In genomic region chr1:157830887-157831286, GRCh38 we compare ENCODE assay signal across 33 cellular contexts. TPM values are rescaled to one million over a fixed set of nuclear protein-coding genes. Genes with fewer than 3 reads are reported as not detected.
"Had no signal": no experiment of that assay in that cellular context is flagged by ENCODE, and none has a peak within 500 bp of the region (broad histone marks: within the 10 kb centered on the region; RNA-seq: fewer than 3 reads in every experiment).

No MANE protein-coding gene starts in this region.

- H3K36me3 Mint-ChIP-seq: memory B cell; natural killer cell; stimulated activated naive B cell treated with anti-CD40 and anti-IgM and Interleukin-4, amounts not matched to agents 10 μg/mL and 1 μg/mL and 100 μg/mL, for 72 hours had no signal

- H3K4me2 ChIP-seq: hepatocyte had no signal

- DNase-seq: dermis blood vessel endothelial cell; effector memory CD4-positive, alpha-beta T cell; foreskin keratinocyte; heart left ventricle; kidney; natural killer cell; occipital lobe; ovary; posterior cingulate gyrus; psoas muscle; right cardiac atrium; sigmoid colon; stimulated activated CD4-positive, alpha-beta T cell treated with anti-CD3 and anti-CD28 coated beads, Interleukin-2, amount 100 ng/mL, for 24 hours; stimulated activated CD4-positive, alpha-beta T cell treated with anti-CD3 and anti-CD28 coated beads, Interleukin-4, amount 100 ng/mL, for 24 hours; stimulated activated naive B cell treated with anti-CD40 and anti-IgM and Interleukin-4, amounts not matched to agents 10 μg/mL and 1 μg/mL and 100 μg/mL, for 72 hours; transverse colon; upper lobe of right lung had no signal

- H3K27ac ChIP-seq: esophagus muscularis mucosa, foreskin keratinocyte, gastroesophageal sphincter, heart left ventricle, hepatocyte, ovary, psoas muscle, sigmoid colon, suprapubic skin, transverse colon, upper lobe of right lung, vagina had no signal

- FAIRE-seq: endothelial cell of umbilical vein, kidney had no signal

- H3K4me1 Mint-ChIP-seq: natural killer cell had no signal

- H3K4me1 ChIP-seq: esophagus muscularis mucosa, foreskin keratinocyte, gastroesophageal sphincter, heart left ventricle, psoas muscle, sigmoid colon, suprapubic skin, transverse colon, upper lobe of right lung, vagina had no signal

- H3K27ac Mint-ChIP-seq: memory B cell; natural killer cell; stimulated activated naive CD8-positive, alpha-beta T cell treated with anti-CD3 and anti-CD28 coated beads, Interleukin-15, Interleukin-2, amounts not matched to agents 100 ng/mL and 50 ng/mL, for 24 hours had no signal

- H2AFZ ChIP-seq: hepatocyte had no signal

- H3K9me3 Mint-ChIP-seq: memory B cell; natural killer cell; stimulated activated naive B cell treated with anti-CD40 and anti-IgM and Interleukin-4, amounts not matched to agents 10 μg/mL and 1 μg/mL and 100 μg/mL, for 72 hours; stimulated activated naive CD8-positive, alpha-beta T cell treated with anti-CD3 and anti-CD28 coated beads, Interleukin-15, Interleukin-2, amounts not matched to agents 100 ng/mL and 50 ng/mL, for 24 hours had no signal

- H3K36me3 ChIP-seq: esophagus muscularis mucosa, gastroesophageal sphincter, heart left ventricle, ovary, sigmoid colon, suprapubic skin, transverse colon, upper lobe of right lung, vagina had no signal

- H3K27me3 ChIP-seq: esophagus muscularis mucosa, gastroesophageal sphincter, hepatocyte, ovary, sigmoid colon, suprapubic skin, transverse colon, upper lobe of right lung, vagina had no signal

- H3K9me3 ChIP-seq: esophagus muscularis mucosa, gastroesophageal sphincter, heart left ventricle, ovary, psoas muscle, sigmoid colon, suprapubic skin, transverse colon, upper lobe of right lung, vagina had no signal

- H3K79me2 ChIP-seq: hepatocyte had no signal

- H3K4me3 ChIP-seq: esophagus muscularis mucosa, gastroesophageal sphincter, heart left ventricle, hepatocyte, lung, ovary, psoas muscle, sigmoid colon, suprapubic skin, transverse colon, upper lobe of right lung, vagina had no signal

- ATAC-seq: foreskin keratinocyte; gastroesophageal sphincter; heart left ventricle; left lobe of liver; natural killer cell; psoas muscle; right cardiac atrium; stimulated activated naive B cell treated with anti-CD40 and anti-IgM and Interleukin-4, amounts not matched to agents 10 μg/mL and 1 μg/mL and 100 μg/mL, for 72 hours; upper lobe of right lung had no signal

- H3K4me3 Mint-ChIP-seq: memory B cell; natural killer cell; stimulated activated naive B cell treated with anti-CD40 and anti-IgM and Interleukin-4, amounts not matched to agents 10 μg/mL and 1 μg/mL and 100 μg/mL, for 72 hours; stimulated activated naive CD8-positive, alpha-beta T cell treated with anti-CD3 and anti-CD28 coated beads, Interleukin-15, Interleukin-2, amounts not matched to agents 100 ng/mL and 50 ng/mL, for 24 hours had no signal

- H3K27me3 Mint-ChIP-seq: memory B cell; stimulated activated naive B cell treated with anti-CD40 and anti-IgM and Interleukin-4, amounts not matched to agents 10 μg/mL and 1 μg/mL and 100 μg/mL, for 72 hours had no signal

RNA-seq across cellular contexts. Expression of gene CD5L, which starts 10.7 kb away (rescaled TPM):
- total RNA-seq: dermis blood vessel endothelial cell, endothelial cell of umbilical vein, epithelial cell of proximal tubule, fibroblast of lung, foreskin keratinocyte, hepatocyte, mononuclear cell, natural killer cell, renal cortical epithelial cell, sigmoid colon, skeletal muscle tissue, suprapubic skin, transverse colon, vagina had no signal
- polyA plus RNA-seq: endothelial cell of umbilical vein, fibroblast of lung, foreskin keratinocyte, hepatocyte, neural cell had no signal

RNA-seq across cellular contexts. Expression of gene FCRL1, which starts 11.0 kb away (rescaled TPM):
- total RNA-seq: dermis blood vessel endothelial cell, endothelial cell of umbilical vein, epithelial cell of proximal tubule, fibroblast of lung, foreskin keratinocyte, hepatocyte, left lobe of liver, renal cortical epithelial cell, right cardiac atrium, sigmoid colon, suprapubic skin had no signal
- polyA plus RNA-seq: endothelial cell of umbilical vein, fibroblast of lung, foreskin keratinocyte, hepatocyte, neural cell, right cardiac atrium had no signal

RNA-seq across cellular contexts. Expression of gene FCRL2, which starts 54.0 kb away (rescaled TPM):
- total RNA-seq: dermis blood vessel endothelial cell, endothelial cell of umbilical vein, epithelial cell of proximal tubule, fibroblast of lung, foreskin keratinocyte, heart left ventricle, left lobe of liver, occipital lobe, renal cortical epithelial cell, right cardiac atrium, sigmoid colon, skeletal muscle tissue, suprapubic skin, vagina had no signal
- polyA plus RNA-seq: endothelial cell of umbilical vein, fibroblast of lung, foreskin keratinocyte, hepatocyte, neural cell, right cardiac atrium had no signal
